2 cellular contexts compared by ENCODE assay signal in genomic region chr13:23456437-23456836, GRCh38.
TF ChIP-seq lines count a peak whose summit lies in the region.

No MANE protein-coding gene starts in this region.

TF ChIP-seq in IMR-90, 13 proteins besides CTCF, POLR2A, EP300 and RAD21:
- TF ChIP-seq FOS (IDR thresholded peaks at IDR 0.05; ENCODE audit: low read depth, low read length) (no peak), BHLHE40 (IDR thresholded peaks at IDR 0.05; ENCODE audit: low read depth, low read length) (no peak), RCOR1 (IDR thresholded peaks at IDR 0.05; ENCODE audit: insufficient replicate concordance, low read length) (no peak), RFX5 (IDR thresholded peaks at IDR 0.05; ENCODE audit: low read depth, low read length) (no peak), MXI1 (IDR thresholded peaks at IDR 0.05; ENCODE audit: borderline replicate concordance, low read depth, low read length) (no peak), MAZ (IDR thresholded peaks at IDR 0.05; ENCODE audit: borderline replicate concordance, low read depth, low read length) (no peak), CEBPB (IDR thresholded peaks at IDR 0.05; ENCODE audit: low read depth, low read length) (no peak), MAFK (IDR thresholded peaks at IDR 0.05; ENCODE audit: low read depth, low read length) (no peak), CHD1 (IDR thresholded peaks at IDR 0.05; ENCODE audit: low read depth, low read length) (no peak), NFE2L2 (IDR thresholded peaks at IDR 0.05; ENCODE audit: low read depth, low read length) (no peak), USF2 (IDR thresholded peaks at IDR 0.05; ENCODE audit: low read depth, low read length) (no peak), SMC3 (IDR thresholded peaks at IDR 0.05; ENCODE audit: low read depth, low read length) (no peak)
- TF ChIP-seq, protein P1, sequence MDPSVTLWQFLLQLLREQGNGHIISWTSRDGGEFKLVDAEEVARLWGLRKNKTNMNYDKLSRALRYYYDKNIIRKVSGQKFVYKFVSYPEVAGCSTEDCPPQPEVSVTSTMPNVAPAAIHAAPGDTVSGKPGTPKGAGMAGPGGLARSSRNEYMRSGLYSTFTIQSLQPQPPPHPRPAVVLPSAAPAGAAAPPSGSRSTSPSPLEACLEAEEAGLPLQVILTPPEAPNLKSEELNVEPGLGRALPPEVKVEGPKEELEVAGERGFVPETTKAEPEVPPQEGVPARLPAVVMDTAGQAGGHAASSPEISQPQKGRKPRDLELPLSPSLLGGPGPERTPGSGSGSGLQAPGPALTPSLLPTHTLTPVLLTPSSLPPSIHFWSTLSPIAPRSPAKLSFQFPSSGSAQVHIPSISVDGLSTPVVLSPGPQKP (IDR thresholded peaks at IDR 0.05; ENCODE audit: borderline replicate concordance, low read depth, low read length) = no peak

TF ChIP-seq in HepG2, 621 proteins besides CTCF, POLR2A, EP300 and RAD21:
- no peak for TF ChIP-seq JUND (CRISPR knock-in tag; IDR thresholded peaks at IDR 0.05)
